1 cellular context compared by ENCODE assay signal in the genomic region with DNA sequence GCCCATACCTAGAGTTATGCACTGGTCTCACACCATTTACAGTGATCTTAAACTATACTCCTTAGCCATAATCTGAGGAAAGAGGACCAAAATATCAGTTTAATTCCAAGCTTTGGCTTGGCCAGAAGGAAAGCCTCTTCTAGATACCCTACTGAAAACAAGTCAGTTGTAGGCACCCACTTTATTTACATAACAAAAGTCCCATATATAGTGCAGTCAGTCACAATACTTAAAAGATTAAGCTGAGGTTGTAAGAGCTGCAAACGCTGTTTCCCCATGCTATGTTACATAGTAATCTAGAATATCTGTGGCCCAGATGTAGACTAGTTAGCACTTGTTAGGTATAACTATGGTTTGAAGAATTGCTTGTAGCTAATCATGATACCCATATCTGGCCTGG.
TF ChIP-seq lines count a peak whose summit lies in the region.

No MANE protein-coding gene starts in this region.

TF ChIP-seq in GM12878, 131 proteins besides CTCF, POLR2A, EP300 and RAD21 (continued from another document):
- TF ChIP-seq, protein P1, sequence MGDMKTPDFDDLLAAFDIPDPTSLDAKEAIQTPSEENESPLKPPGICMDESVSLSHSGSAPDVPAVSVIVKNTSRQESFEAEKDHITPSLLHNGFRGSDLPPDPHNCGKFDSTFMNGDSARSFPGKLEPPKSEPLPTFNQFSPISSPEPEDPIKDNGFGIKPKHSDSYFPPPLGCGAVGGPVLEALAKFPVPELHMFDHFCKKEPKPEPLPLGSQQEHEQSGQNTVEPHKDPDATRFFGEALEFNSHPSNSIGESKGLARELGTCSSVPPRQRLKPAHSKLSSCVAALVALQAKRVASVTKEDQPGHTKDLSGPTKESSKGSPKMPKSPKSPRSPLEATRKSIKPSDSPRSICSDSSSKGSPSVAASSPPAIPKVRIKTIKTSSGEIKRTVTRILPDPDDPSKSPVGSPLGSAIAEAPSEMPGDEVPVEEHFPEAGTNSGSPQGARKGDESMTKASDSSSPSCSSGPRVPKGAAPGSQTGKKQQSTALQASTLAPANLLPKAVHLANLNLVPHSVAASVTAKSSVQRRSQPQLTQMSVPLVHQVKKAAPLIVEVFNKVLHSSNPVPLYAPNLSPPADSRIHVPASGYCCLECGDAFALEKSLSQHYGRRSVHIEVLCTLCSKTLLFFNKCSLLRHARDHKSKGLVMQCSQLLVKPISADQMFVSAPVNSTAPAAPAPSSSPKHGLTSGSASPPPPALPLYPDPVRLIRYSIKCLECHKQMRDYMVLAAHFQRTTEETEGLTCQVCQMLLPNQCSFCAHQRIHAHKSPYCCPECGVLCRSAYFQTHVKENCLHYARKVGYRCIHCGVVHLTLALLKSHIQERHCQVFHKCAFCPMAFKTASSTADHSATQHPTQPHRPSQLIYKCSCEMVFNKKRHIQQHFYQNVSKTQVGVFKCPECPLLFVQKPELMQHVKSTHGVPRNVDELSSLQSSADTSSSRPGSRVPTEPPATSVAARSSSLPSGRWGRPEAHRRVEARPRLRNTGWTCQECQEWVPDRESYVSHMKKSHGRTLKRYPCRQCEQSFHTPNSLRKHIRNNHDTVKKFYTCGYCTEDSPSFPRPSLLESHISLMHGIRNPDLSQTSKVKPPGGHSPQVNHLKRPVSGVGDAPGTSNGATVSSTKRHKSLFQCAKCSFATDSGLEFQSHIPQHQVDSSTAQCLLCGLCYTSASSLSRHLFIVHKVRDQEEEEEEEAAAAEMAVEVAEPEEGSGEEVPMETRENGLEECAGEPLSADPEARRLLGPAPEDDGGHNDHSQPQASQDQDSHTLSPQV (IDR thresholded peaks at IDR 0.05) = no peak
- no peak for TF ChIP-seq SRF (IDR thresholded peaks at IDR 0.05; ENCODE audit: low read depth in 2 of 2, low read length in 2 of 2)
- TF ChIP-seq CREB1 (IDR thresholded peaks at IDR 0.05; ENCODE audit: low read depth) = no peak
- TF ChIP-seq, protein P2, sequence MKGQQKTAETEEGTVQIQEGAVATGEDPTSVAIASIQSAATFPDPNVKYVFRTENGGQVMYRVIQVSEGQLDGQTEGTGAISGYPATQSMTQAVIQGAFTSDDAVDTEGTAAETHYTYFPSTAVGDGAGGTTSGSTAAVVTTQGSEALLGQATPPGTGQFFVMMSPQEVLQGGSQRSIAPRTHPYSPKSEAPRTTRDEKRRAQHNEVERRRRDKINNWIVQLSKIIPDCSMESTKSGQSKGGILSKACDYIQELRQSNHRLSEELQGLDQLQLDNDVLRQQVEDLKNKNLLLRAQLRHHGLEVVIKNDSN (IDR thresholded peaks at IDR 0.05; ENCODE audit: borderline replicate concordance, extremely low read length, insufficient read depth, low read depth, low read length) = no peak
- TF ChIP-seq, protein P3, sequence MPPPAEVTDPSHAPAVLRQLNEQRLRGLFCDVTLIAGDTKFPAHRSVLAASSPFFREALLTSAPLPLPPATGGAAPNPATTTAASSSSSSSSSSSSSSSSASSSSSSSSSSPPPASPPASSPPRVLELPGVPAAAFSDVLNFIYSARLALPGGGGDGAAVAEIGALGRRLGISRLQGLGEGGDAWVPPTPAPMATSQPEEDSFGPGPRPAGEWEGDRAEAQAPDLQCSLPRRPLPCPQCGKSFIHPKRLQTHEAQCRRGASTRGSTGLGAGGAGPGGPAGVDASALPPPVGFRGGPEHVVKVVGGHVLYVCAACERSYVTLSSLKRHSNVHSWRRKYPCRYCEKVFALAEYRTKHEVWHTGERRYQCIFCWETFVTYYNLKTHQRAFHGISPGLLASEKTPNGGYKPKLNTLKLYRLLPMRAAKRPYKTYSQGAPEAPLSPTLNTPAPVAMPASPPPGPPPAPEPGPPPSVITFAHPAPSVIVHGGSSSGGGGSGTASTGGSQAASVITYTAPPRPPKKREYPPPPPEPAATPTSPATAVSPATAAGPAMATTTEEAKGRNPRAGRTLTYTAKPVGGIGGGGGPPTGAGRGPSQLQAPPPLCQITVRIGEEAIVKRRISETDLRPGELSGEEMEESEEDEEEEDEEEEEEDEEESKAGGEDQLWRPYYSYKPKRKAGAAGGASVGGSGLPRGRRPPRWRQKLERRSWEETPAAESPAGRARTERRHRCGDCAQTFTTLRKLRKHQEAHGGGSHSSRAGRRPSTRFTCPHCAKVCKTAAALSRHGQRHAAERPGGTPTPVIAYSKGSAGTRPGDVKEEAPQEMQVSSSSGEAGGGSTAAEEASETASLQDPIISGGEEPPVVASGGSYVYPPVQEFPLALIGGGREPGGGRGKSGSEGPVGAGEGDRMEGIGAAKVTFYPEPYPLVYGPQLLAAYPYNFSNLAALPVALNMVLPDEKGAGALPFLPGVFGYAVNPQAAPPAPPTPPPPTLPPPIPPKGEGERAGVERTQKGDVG (CRISPR knock-in tag; IDR thresholded peaks at IDR 0.05) = no peak
